1 cellular context compared by ENCODE assay signal in the genomic region with DNA sequence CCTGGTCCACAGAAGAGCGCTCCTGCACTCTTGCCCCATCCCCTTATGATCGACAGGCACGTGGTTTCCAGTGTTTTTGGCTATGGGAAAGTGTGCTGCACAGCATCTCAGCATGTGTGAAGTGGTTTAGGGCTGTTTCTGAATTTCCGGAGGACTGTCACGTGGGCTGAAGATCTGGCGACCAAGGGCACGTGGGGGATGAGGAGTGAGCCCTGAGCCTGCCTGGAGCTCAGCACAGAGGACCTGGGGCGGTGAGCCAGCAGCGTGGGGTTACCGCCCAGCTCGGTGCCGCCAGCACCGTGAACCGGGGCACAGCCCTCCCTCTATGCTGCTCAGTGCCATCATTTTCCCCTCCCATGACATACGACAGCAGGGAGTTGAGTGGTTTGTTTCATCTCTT.
TF ChIP-seq lines count a peak whose summit lies in the region.

No MANE protein-coding gene starts in this region.

TF ChIP-seq in GM23338, 12 proteins besides CTCF, POLR2A, EP300 and RAD21 (continued from another document):
- TF ChIP-seq, protein P1, sequence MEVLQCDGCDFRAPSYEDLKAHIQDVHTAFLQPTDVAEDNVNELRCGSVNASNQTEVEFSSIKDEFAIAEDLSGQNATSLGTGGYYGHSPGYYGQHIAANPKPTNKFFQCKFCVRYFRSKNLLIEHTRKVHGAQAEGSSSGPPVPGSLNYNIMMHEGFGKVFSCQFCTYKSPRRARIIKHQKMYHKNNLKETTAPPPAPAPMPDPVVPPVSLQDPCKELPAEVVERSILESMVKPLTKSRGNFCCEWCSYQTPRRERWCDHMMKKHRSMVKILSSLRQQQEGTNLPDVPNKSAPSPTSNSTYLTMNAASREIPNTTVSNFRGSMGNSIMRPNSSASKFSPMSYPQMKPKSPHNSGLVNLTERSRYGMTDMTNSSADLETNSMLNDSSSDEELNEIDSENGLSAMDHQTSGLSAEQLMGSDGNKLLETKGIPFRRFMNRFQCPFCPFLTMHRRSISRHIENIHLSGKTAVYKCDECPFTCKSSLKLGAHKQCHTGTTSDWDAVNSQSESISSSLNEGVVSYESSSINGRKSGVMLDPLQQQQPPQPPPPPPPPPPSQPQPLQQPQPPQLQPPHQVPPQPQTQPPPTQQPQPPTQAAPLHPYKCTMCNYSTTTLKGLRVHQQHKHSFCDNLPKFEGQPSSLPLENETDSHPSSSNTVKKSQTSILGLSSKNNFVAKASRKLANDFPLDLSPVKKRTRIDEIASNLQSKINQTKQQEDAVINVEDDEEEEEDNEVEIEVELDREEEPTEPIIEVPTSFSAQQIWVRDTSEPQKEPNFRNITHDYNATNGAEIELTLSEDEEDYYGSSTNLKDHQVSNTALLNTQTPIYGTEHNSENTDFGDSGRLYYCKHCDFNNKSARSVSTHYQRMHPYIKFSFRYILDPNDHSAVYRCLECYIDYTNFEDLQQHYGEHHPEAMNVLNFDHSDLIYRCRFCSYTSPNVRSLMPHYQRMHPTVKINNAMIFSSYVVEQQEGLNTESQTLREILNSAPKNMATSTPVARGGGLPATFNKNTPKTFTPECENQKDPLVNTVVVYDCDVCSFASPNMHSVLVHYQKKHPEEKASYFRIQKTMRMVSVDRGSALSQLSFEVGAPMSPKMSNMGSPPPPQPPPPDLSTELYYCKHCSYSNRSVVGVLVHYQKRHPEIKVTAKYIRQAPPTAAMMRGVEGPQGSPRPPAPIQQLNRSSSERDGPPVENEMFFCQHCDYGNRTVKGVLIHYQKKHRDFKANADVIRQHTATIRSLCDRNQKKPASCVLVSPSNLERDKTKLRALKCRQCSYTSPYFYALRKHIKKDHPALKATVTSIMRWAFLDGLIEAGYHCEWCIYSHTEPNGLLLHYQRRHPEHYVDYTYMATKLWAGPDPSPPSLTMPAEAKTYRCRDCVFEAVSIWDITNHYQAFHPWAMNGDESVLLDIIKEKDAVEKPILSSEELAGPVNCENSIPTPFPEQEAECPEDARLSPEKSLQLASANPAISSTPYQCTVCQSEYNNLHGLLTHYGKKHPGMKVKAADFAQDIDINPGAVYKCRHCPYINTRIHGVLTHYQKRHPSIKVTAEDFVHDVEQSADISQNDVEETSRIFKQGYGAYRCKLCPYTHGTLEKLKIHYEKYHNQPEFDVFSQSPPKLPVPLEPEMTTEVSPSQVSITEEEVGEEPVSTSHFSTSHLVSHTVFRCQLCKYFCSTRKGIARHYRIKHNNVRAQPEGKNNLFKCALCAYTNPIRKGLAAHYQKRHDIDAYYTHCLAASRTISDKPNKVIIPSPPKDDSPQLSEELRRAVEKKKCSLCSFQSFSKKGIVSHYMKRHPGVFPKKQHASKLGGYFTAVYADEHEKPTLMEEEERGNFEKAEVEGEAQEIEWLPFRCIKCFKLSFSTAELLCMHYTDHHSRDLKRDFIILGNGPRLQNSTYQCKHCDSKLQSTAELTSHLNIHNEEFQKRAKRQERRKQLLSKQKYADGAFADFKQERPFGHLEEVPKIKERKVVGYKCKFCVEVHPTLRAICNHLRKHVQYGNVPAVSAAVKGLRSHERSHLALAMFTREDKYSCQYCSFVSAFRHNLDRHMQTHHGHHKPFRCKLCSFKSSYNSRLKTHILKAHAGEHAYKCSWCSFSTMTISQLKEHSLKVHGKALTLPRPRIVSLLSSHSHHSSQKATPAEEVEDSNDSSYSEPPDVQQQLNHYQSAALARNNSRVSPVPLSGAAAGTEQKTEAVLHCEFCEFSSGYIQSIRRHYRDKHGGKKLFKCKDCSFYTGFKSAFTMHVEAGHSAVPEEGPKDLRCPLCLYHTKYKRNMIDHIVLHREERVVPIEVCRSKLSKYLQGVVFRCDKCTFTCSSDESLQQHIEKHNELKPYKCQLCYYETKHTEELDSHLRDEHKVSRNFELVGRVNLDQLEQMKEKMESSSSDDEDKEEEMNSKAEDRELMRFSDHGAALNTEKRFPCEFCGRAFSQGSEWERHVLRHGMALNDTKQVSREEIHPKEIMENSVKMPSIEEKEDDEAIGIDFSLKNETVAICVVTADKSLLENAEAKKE (CRISPR knock-in tag; IDR thresholded peaks at IDR 0.05) = no peak
- TF ChIP-seq STAT1 (IDR thresholded peaks at IDR 0.05; ENCODE audit: unreplicated experiment) = no peak
- TF ChIP-seq CREB1 (CRISPR knock-in tag; IDR thresholded peaks at IDR 0.05; ENCODE audit: low read depth) = no peak
- TF ChIP-seq ZNF331 (CRISPR knock-in tag; IDR thresholded peaks at IDR 0.05; ENCODE audit: low read depth) = no peak
- no peak for TF ChIP-seq EZH2 (IDR thresholded peaks at IDR 0.05; ENCODE audit: low read depth, unreplicated experiment)
- TF ChIP-seq JUNB (IDR thresholded peaks at IDR 0.05; ENCODE audit: unreplicated experiment) = no peak
- no peak for TF ChIP-seq POLR2AphosphoS5 (IDR thresholded peaks at IDR 0.05; ENCODE audit: low read depth)
- no peak for TF ChIP-seq EZH2phosphoT487 (IDR thresholded peaks at IDR 0.05; ENCODE audit: unreplicated experiment)
- TF ChIP-seq, protein P2, sequence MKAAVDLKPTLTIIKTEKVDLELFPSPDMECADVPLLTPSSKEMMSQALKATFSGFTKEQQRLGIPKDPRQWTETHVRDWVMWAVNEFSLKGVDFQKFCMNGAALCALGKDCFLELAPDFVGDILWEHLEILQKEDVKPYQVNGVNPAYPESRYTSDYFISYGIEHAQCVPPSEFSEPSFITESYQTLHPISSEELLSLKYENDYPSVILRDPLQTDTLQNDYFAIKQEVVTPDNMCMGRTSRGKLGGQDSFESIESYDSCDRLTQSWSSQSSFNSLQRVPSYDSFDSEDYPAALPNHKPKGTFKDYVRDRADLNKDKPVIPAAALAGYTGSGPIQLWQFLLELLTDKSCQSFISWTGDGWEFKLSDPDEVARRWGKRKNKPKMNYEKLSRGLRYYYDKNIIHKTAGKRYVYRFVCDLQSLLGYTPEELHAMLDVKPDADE (IDR thresholded peaks at IDR 0.05) = no peak
